ENCODE assay signal across 11 cellular contexts in the genomic region with DNA sequence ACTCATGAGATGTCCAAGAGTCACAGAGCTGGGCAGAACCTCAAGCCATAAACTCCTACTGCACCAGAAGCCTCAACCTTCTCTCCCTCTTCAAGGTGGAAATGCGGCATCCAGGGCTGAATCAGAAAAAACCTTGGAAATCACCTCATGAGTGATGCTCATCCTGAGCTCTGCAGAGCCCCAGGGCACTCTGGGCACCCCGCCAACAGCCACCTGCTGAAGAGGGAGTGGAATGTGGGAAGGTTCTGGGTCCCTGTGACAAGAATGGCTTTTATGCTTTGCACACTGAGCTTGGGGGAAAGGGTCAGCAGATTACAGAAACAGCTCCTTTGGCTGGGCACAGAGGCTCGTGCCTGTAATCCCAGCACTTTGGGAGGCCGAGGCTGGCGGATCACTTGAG. TPM values are rescaled to one million over a fixed set of nuclear protein-coding genes. Genes with fewer than 3 reads are reported as not detected.
A peak's percentile ranks its signal among the peaks of the same experiment; 100 is the strongest.
DNase-seq lines count a peak whose midpoint lies in the region; ATAC-seq and TF ChIP-seq lines count a peak whose summit lies in the region.
"Had no signal": no experiment of that assay in that cellular context is flagged by ENCODE, and none has a peak within 500 bp of the region (broad histone marks: within the 10 kb centered on the region; RNA-seq: fewer than 3 reads in every experiment).

No MANE protein-coding gene starts in this region.

- TF ChIP-seq RAD21 in Ishikawa (IDR thresholded peaks at IDR 0.05; ENCODE audit: low read depth) = no peak

- DNase-seq in COLO668 (lab: John Stamatoyannopoulos, UW; ENCODE audit: unreplicated experiment) (peak; percentile 89), RPMI7951 (ENCODE audit: low read depth) (peak; percentile 77), glomerular visceral epithelial cell (ENCODE audit: extremely low spot score) (peak; percentile 73)
- DNase-seq in activated CD4-positive, alpha-beta T cell treated with anti-CD3 and anti-CD28 coated beads, Interleukin-2, amount 50 U/mL, for 1 hour = no peak
- DNase-seq in T-helper 2 cell treated with Interferon-gamma antibody and Interleukin-4, amounts not matched to agents 5 μg/mL and 100 μg/mL, for 36 hours (ENCODE audit: low spot score) = no peak
- DNase-seq: aorta, left ventricle myocardium inferior, Right ventricle myocardium superior had no signal

- ATAC-seq in GM21723 (IDR thresholded peaks at IDR 0.05; ENCODE audit: unreplicated experiment) = no peak
- ATAC-seq in GM19324 (IDR thresholded peaks at IDR 0.05; ENCODE audit: low FRiP score, unreplicated experiment) = no peak

- TF ChIP-seq EP300 in Ishikawa (IDR thresholded peaks at IDR 0.05; ENCODE audit: borderline replicate concordance) = no peak

- H3K36me3 Mint-ChIP-seq in T-helper 2 cell treated with Interferon-gamma antibody and Interleukin-4, amounts not matched to agents 5 μg/mL and 100 μg/mL, for 36 hours (ENCODE audit: low read depth) = peaks cover 4% of the 10 kb centered on the region

- H3K27ac Mint-ChIP-seq in T-helper 2 cell treated with Interferon-gamma antibody and Interleukin-4, amounts not matched to agents 5 μg/mL and 100 μg/mL, for 36 hours = no peak overlapping the region

- H3K4me1 Mint-ChIP-seq in T-helper 2 cell treated with Interferon-gamma antibody and Interleukin-4, amounts not matched to agents 5 μg/mL and 100 μg/mL, for 36 hours (ENCODE audit: low read depth) = peaks cover 6% of the 10 kb centered on the region

- H3K9me3 Mint-ChIP-seq in T-helper 2 cell treated with Interferon-gamma antibody and Interleukin-4, amounts not matched to agents 5 μg/mL and 100 μg/mL, for 36 hours = no peaks in the 10 kb centered on the region

- H3K27me3 Mint-ChIP-seq in T-helper 2 cell treated with Interferon-gamma antibody and Interleukin-4, amounts not matched to agents 5 μg/mL and 100 μg/mL, for 36 hours (ENCODE audit: low read depth) = no peaks in the 10 kb centered on the region

- no peak overlapping the region for H3K4me3 Mint-ChIP-seq in T-helper 2 cell treated with Interferon-gamma antibody and Interleukin-4, amounts not matched to agents 5 μg/mL and 100 μg/mL, for 36 hours

TF ChIP-seq in Ishikawa, 13 proteins besides CTCF, POLR2A, EP300 and RAD21:
- TF ChIP-seq TCF12 (IDR thresholded peaks at IDR 0.05; ENCODE audit: low read depth) (0 out of 2 replicates have a peak, but pooled peaks have one; percentile 24), NFIC (IDR thresholded peaks at IDR 0.05) (peak; percentile 81), TAF1 (IDR thresholded peaks at IDR 0.05; ENCODE audit: low read depth) (no peak), CEBPB (IDR thresholded peaks at IDR 0.05) (no peak), TEAD4 (IDR thresholded peaks at IDR 0.05) (peak; percentile 67), FOXM1 (IDR thresholded peaks at IDR 0.05; ENCODE audit: borderline replicate concordance, low read depth) (no peak), YY1 (IDR thresholded peaks at IDR 0.05; ENCODE audit: low read depth) (no peak)
- TF ChIP-seq, protein P1, sequence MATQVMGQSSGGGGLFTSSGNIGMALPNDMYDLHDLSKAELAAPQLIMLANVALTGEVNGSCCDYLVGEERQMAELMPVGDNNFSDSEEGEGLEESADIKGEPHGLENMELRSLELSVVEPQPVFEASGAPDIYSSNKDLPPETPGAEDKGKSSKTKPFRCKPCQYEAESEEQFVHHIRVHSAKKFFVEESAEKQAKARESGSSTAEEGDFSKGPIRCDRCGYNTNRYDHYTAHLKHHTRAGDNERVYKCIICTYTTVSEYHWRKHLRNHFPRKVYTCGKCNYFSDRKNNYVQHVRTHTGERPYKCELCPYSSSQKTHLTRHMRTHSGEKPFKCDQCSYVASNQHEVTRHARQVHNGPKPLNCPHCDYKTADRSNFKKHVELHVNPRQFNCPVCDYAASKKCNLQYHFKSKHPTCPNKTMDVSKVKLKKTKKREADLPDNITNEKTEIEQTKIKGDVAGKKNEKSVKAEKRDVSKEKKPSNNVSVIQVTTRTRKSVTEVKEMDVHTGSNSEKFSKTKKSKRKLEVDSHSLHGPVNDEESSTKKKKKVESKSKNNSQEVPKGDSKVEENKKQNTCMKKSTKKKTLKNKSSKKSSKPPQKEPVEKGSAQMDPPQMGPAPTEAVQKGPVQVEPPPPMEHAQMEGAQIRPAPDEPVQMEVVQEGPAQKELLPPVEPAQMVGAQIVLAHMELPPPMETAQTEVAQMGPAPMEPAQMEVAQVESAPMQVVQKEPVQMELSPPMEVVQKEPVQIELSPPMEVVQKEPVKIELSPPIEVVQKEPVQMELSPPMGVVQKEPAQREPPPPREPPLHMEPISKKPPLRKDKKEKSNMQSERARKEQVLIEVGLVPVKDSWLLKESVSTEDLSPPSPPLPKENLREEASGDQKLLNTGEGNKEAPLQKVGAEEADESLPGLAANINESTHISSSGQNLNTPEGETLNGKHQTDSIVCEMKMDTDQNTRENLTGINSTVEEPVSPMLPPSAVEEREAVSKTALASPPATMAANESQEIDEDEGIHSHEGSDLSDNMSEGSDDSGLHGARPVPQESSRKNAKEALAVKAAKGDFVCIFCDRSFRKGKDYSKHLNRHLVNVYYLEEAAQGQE (IDR thresholded peaks at IDR 0.05; ENCODE audit: low read depth) = no peak

RNA-seq across cellular contexts. Expression of a gene that starts 18.8 kb away (rescaled TPM):
- total RNA-seq in RPMI7951 (2014; rRNA removed; shearing (Covaris generic)) = 131 and 171 TPM in 2 replicates

RNA-seq across cellular contexts. Expression of a gene that starts 18.8 kb away (rescaled TPM):
- total RNA-seq in RPMI7951 (2014; rRNA removed; shearing (Covaris generic)) = 36.4 and 36.8 TPM in 2 replicates

RNA-seq across cellular contexts. Expression of a gene that starts 28.1 kb away (rescaled TPM):
- 133 and 165 TPM in 2 replicates for total RNA-seq in RPMI7951 (2014; rRNA removed; shearing (Covaris generic))

RNA-seq across cellular contexts. Expression of a gene that starts 53.4 kb away (rescaled TPM):
- 8.9 and 24.2 TPM in 2 replicates for total RNA-seq in RPMI7951 (2014; rRNA removed; shearing (Covaris generic))

Comparison
In these comparisons a context has a peak if more than half of its experiments do, and no peak if none do; other contexts are left out.
1. DNase-seq: peak in COLO668 (single experiment), RPMI7951 (single experiment) and glomerular visceral epithelial cell (single experiment); none in activated CD4-positive, alpha-beta T cell treated with anti-CD3 and anti-CD28 coated beads, Interleukin-2, amount 50 U/mL, for 1 hour (single experiment) and T-helper 2 cell treated with Interferon-gamma antibody and Interleukin-4, amounts not matched to agents 5 μg/mL and 100 μg/mL, for 36 hours (single experiment).